ENCODE assay signal across 8 cellular contexts in genomic region chr3:118882353-118882947, GRCh38.
DNase-seq lines count a peak whose midpoint lies in the region; TF ChIP-seq lines count a peak whose summit lies in the region.

No MANE protein-coding gene starts in this region.

- no peak overlapping the region for H3K4me3 Mint-ChIP-seq in progenitor cell of endocrine pancreas (ENCODE audit: low read depth)

- H3K27me3 Mint-ChIP-seq in progenitor cell of endocrine pancreas = peaks cover 18% of the 10 kb centered on the region

- H3K36me3 ChIP-seq in vagina = no peaks in the 10 kb centered on the region

- TF ChIP-seq POLR2A in vagina (IDR thresholded peaks at IDR 0.05) = no peak

- intact Hi-C loops in vagina (cut with DNase I) = loop anchor here (5.0 kb wide), 1 partner anchor 215 kb away; no protein-coding TSS in a partner anchor

- TF ChIP-seq CTCF in GM20000 (IDR thresholded peaks at IDR 0.05; ENCODE audit: extremely low read depth, missing control alignments) = peak; percentile 76
- peak; percentile 79 for TF ChIP-seq CTCF in progenitor cell of endocrine pancreas (IDR thresholded peaks at IDR 0.05; ENCODE audit: unreplicated experiment)
- TF ChIP-seq CTCF in vagina (IDR thresholded peaks at IDR 0.05) = peak; percentile 28 to 51 (median 45)

- H3K4me3 ChIP-seq in Jurkat, Clone E6-1 (ENCODE audit: low read length) = no peak overlapping the region
- H3K4me3 ChIP-seq in vagina = no peak overlapping the region

- H3K27ac ChIP-seq in vagina = no peak overlapping the region

- no peaks in the 10 kb centered on the region for H3K4me1 Mint-ChIP-seq in progenitor cell of endocrine pancreas (ENCODE audit: low read depth)

- H3K9me3 ChIP-seq in vagina = no peaks in the 10 kb centered on the region

- H3K4me1 ChIP-seq in vagina = no peaks in the 10 kb centered on the region

- no peaks in the 10 kb centered on the region for H3K27me3 ChIP-seq in vagina

- H3K36me3 Mint-ChIP-seq in progenitor cell of endocrine pancreas (ENCODE audit: insufficient read depth) = no peaks in the 10 kb centered on the region

- no peaks in the 10 kb centered on the region for H3K9me3 Mint-ChIP-seq in progenitor cell of endocrine pancreas (ENCODE audit: low read depth)

- DNase-seq in DMS 273 (lab: John Stamatoyannopoulos, UW; ENCODE audit: unreplicated experiment) = peak; percentile 91
- DNase-seq in GM20000 (ENCODE audit: low spot score) = peak; percentile 39
- peak; percentile 62 for DNase-seq in Jurkat, Clone E6-1 (ENCODE audit: low read depth, low spot score)
- DNase-seq in SHP77 treated with DMSO at 0.1 percent for 48 hours (lab: John Stamatoyannopoulos, UW) = peak; percentile 31
- peak; percentile 85 for DNase-seq in activated effector memory CD4-positive, alpha-beta T cell treated with anti-CD3 and anti-CD28 coated beads, Interleukin-2, amount 50 U/mL, for 16 hours
- DNase-seq in glomerular endothelial cell (ENCODE audit: extremely low read depth, low read depth, low spot score) = peak; percentile 20
- DNase-seq in progenitor cell of endocrine pancreas (ENCODE audit: low spot score, unreplicated experiment) = peak; percentile 55
- DNase-seq in vagina (ENCODE audit: extremely low spot score in 2 of 2) = no peak

- H3K27ac Mint-ChIP-seq in progenitor cell of endocrine pancreas = no peak overlapping the region

Comparison
In these comparisons a context has a peak if more than half of its experiments do, and no peak if none do; other contexts are left out.
1. DNase-seq: peak in DMS 273 (single experiment), GM20000 (single experiment), Jurkat, Clone E6-1 (single experiment), SHP77 treated with DMSO at 0.1 percent for 48 hours (single experiment), activated effector memory CD4-positive, alpha-beta T cell treated with anti-CD3 and anti-CD28 coated beads, Interleukin-2, amount 50 U/mL, for 16 hours (single experiment), glomerular endothelial cell (single experiment) and progenitor cell of endocrine pancreas (single experiment); none in vagina (0 of 2).
2. Peak in every context shown above with its lines, with median percentiles within 50 percentile points of each other: CTCF ChIP-seq.